Comparison of ENCODE assay signal across 25 cellular contexts in genomic region chr16:27966756-27967155, GRCh38.
"Had no signal": no experiment of that assay in that cellular context is flagged by ENCODE, and none has a peak within 500 bp of the region (broad histone marks: within the 10 kb centered on the region; RNA-seq: fewer than 3 reads in every experiment).

No MANE protein-coding gene starts in this region.

- H3K27me3 ChIP-seq: gastrocnemius medialis, right atrium auricular region, thyroid gland had no signal

- H3K4me2 ChIP-seq: neural progenitor cell had no signal

- DNase-seq: effector CD8-positive, alpha-beta T cell; endodermal cell; foreskin fibroblast; gastrocnemius medialis; head of caudate nucleus; kidney; mucosa of descending colon; naive B cell; small intestine; stimulated activated CD4-positive, alpha-beta T cell treated with anti-CD3 and anti-CD28 coated beads, Interleukin-1b, Interleukin-23, amount 100 ng/mL, for 48 hours; stimulated activated CD4-positive, alpha-beta T cell treated with anti-CD3 and anti-CD28 coated beads, Interleukin-4, amount 100 ng/mL, for 1 hour; stimulated activated CD8-positive, alpha-beta memory T cell treated with anti-CD3 and anti-CD28 coated beads, Interleukin-4, amount 100 ng/mL, for 48 hours; stimulated activated naive CD4-positive, alpha-beta T cell; stimulated activated naive CD8-positive, alpha-beta T cell treated with anti-CD3 and anti-CD28 coated beads, Interleukin-15, amount 100 ng/mL, for 72 hours; thyroid gland; trophoblast cell had no signal

- H3K4me3 ChIP-seq: gastrocnemius medialis, lung, mucosa of descending colon, neural progenitor cell, prostate gland, right atrium auricular region, thyroid gland had no signal

- H3K36me3 ChIP-seq: gastrocnemius medialis, neural progenitor cell, prostate gland, right atrium auricular region, thyroid gland had no signal

- H2AFZ ChIP-seq: neural progenitor cell, parathyroid adenoma had no signal

- ATAC-seq: esophagus mucosa; gastrocnemius medialis; left lobe of liver; mucosa of descending colon; natural killer cell treated with Interleukin-12 subunit alpha and Interleukin-12 subunit beta and Interleukin-15 and Interleukin-18, amount 100 ng/mL, for 72 hours; stimulated activated naive CD8-positive, alpha-beta T cell treated with anti-CD3 and anti-CD28 coated beads, Interleukin-15, amount 100 ng/mL, for 72 hours had no signal

- H3K27ac ChIP-seq: epithelial cell of prostate, gastrocnemius medialis, neural progenitor cell, parathyroid adenoma, prostate gland, right atrium auricular region, thyroid gland had no signal

- H3K4me1 ChIP-seq: gastrocnemius medialis, neural progenitor cell, parathyroid adenoma, prostate gland, right atrium auricular region, thyroid gland had no signal

- H3K9me3 ChIP-seq: gastrocnemius medialis, mucosa of descending colon, prostate gland, right atrium auricular region, thyroid gland had no signal

- H3K9ac ChIP-seq: neural progenitor cell, parathyroid adenoma had no signal

- H3K79me2 ChIP-seq: parathyroid adenoma had no signal
